29 cellular contexts compared by ENCODE assay signal in genomic region chr16:25097304-25097988, GRCh38. TPM values are rescaled to one million over a fixed set of nuclear protein-coding genes. Genes with fewer than 3 reads are reported as not detected.
A peak's percentile ranks its signal among the peaks of the same experiment; 100 is the strongest.
DNase-seq lines count a peak whose midpoint lies in the region; TF ChIP-seq lines count a peak whose summit lies in the region.
"Had no signal": no experiment of that assay in that cellular context is flagged by ENCODE, and none has a peak within 500 bp of the region (broad histone marks: within the 10 kb centered on the region; RNA-seq: fewer than 3 reads in every experiment).

No MANE protein-coding gene starts in this region.

- H3K4me3 Mint-ChIP-seq in activated CD4-positive, alpha-beta memory T cell treated with anti-CD3 and anti-CD28 coated beads for 36 hours = no peak overlapping the region
- H3K4me3 Mint-ChIP-seq: activated naive CD4-positive, alpha-beta T cell treated with anti-CD3 and anti-CD28 coated beads for 36 hours; activated T-cell treated with anti-CD3 and anti-CD28 coated beads, Interleukin-2, amount 50 U/mL, for 24 hours; H9; naive thymus-derived CD8-positive, alpha-beta T cell; type B pancreatic cell had no signal

- H3K9me3 ChIP-seq in skeletal muscle satellite cell (replicated peaks; ENCODE audit: low read length) = no peaks in the 10 kb centered on the region
- H3K9me3 ChIP-seq: left ventricle myocardium inferior, MG63, SJCRH30 had no signal

- peaks cover 19% of the 10 kb centered on the region for H3K4me1 ChIP-seq in skeletal muscle satellite cell (ENCODE audit: control insufficient read depth, insufficient read depth, low read length)
- H3K4me1 ChIP-seq: left ventricle myocardium inferior, SJCRH30 had no signal

- H3K27me3 Mint-ChIP-seq in activated CD4-positive, alpha-beta memory T cell treated with anti-CD3 and anti-CD28 coated beads for 36 hours = no peaks in the 10 kb centered on the region
- H3K27me3 Mint-ChIP-seq: activated T-cell treated with anti-CD3 and anti-CD28 coated beads, Interleukin-2, amount 50 U/mL, for 24 hours; naive thymus-derived CD8-positive, alpha-beta T cell had no signal

- H3K27me3 ChIP-seq in skeletal muscle satellite cell (ENCODE audit: control insufficient read depth, insufficient read depth, low read length) = peaks cover 2% of the 10 kb centered on the region
- H3K27me3 ChIP-seq: SJCRH30 had no signal

- DNase-seq in ELR (ENCODE audit: low read depth) = peak; percentile 51
- peak; percentile 50 for DNase-seq in MV-4-11 (lab: John Stamatoyannopoulos, UW)
- DNase-seq in choroid plexus epithelial cell (ENCODE audit: low read depth) = peak; percentile 73
- no peak for DNase-seq in activated CD4-positive, alpha-beta memory T cell treated with anti-CD3 and anti-CD28 coated beads for 36 hours
- no peak for DNase-seq in LoVo (ENCODE audit: low spot score)
- no peak for DNase-seq in NCI-H187 (lab: John Stamatoyannopoulos, UW)
- DNase-seq: activated CD8-positive, alpha-beta memory T cell treated with anti-CD3 and anti-CD28 coated beads for 24 hours; activated naive CD4-positive, alpha-beta T cell treated with anti-CD3 and anti-CD28 coated beads for 36 hours; activated T-cell treated with anti-CD3 and anti-CD28 coated beads, Interleukin-2, amount 50 U/mL, for 24 hours; aorta; cerebellar nuclear complex; COR-L47; DND-41; foreskin melanocyte; H9; left ventricle myocardium inferior; MG63; midbrain; naive thymus-derived CD8-positive, alpha-beta T cell; NCI-H1694; NCI-H2171; NCI-H524; occipital lobe; T-helper 1 cell had no signal

- peaks cover 16% of the 10 kb centered on the region for H3K4me1 Mint-ChIP-seq in activated CD4-positive, alpha-beta memory T cell treated with anti-CD3 and anti-CD28 coated beads for 36 hours (ENCODE audit: low read depth)
- H3K4me1 Mint-ChIP-seq: H9 had no signal

- H3K4me2 ChIP-seq in skeletal muscle satellite cell (ENCODE audit: low read length) = peak overlapping the region; percentile 65
- H3K4me2 ChIP-seq: hepatocyte, smooth muscle cell had no signal

- H3K4me3 ChIP-seq in choroid plexus epithelial cell (ENCODE audit: low read depth, low read length) (no peak overlapping the region), skeletal muscle satellite cell (ENCODE audit: low read length) (no peak overlapping the region)
- H3K4me3 ChIP-seq: hepatocyte, left ventricle myocardium inferior, MG63, SJCRH30, smooth muscle cell had no signal

- no peak overlapping the region for H3K9ac ChIP-seq in skeletal muscle satellite cell (ENCODE audit: low read depth, low read length)

- H3K27ac Mint-ChIP-seq in activated CD4-positive, alpha-beta memory T cell treated with anti-CD3 and anti-CD28 coated beads for 36 hours = no peak overlapping the region
- H3K27ac Mint-ChIP-seq: activated naive CD4-positive, alpha-beta T cell treated with anti-CD3 and anti-CD28 coated beads for 36 hours; activated T-cell treated with anti-CD3 and anti-CD28 coated beads, Interleukin-2, amount 50 U/mL, for 24 hours; H9; naive thymus-derived CD8-positive, alpha-beta T cell; type B pancreatic cell had no signal

- CTCF ChIA-PET in activated CD4-positive, alpha-beta memory T cell treated with anti-CD3 and anti-CD28 coated beads for 36 hours (lab: Charles Lee) = interaction anchor here (1.3 kb wide), 1 partner anchor 25 kb away, joined by 3 read pairs; no protein-coding TSS in a partner anchor

- no peaks in the 10 kb centered on the region for H3K36me3 Mint-ChIP-seq in activated CD4-positive, alpha-beta memory T cell treated with anti-CD3 and anti-CD28 coated beads for 36 hours
- H3K36me3 Mint-ChIP-seq: naive thymus-derived CD8-positive, alpha-beta T cell; type B pancreatic cell had no signal

- no peaks in the 10 kb centered on the region for H3K36me3 ChIP-seq in skeletal muscle satellite cell (ENCODE audit: insufficient read depth, low read length)
- H3K36me3 ChIP-seq: left ventricle myocardium inferior, MG63, SJCRH30 had no signal

- no peak for TF ChIP-seq CTCF in choroid plexus epithelial cell (conservative IDR thresholded peaks at IDR 0.05; ENCODE audit: low read depth, low read length)

- intact Hi-C loops in activated CD4-positive, alpha-beta memory T cell treated with anti-CD3 and anti-CD28 coated beads for 36 hours (cut with micrococcal nuclease) = no loop called here

- POLR2A ChIA-PET in activated CD4-positive, alpha-beta memory T cell treated with anti-CD3 and anti-CD28 coated beads for 36 hours (lab: Charles Lee) = interaction anchor here (0.6 kb wide), 1 partner anchor 15 kb away, joined by 3 read pairs; no protein-coding TSS in a partner anchor

- no peaks in the 10 kb centered on the region for H3K9me3 Mint-ChIP-seq in activated CD4-positive, alpha-beta memory T cell treated with anti-CD3 and anti-CD28 coated beads for 36 hours
- H3K9me3 Mint-ChIP-seq: activated naive CD4-positive, alpha-beta T cell treated with anti-CD3 and anti-CD28 coated beads for 36 hours; activated T-cell treated with anti-CD3 and anti-CD28 coated beads, Interleukin-2, amount 50 U/mL, for 24 hours; H9; naive thymus-derived CD8-positive, alpha-beta T cell; type B pancreatic cell had no signal

RNA-seq across cellular contexts. Expression of gene LCMT1, which starts 14.1 kb away (rescaled TPM):
- total RNA-seq in skeletal muscle satellite cell (2012; rRNA removed) = 21.2 and 22.8 TPM in 2 replicates
- total RNA-seq in activated CD4-positive, alpha-beta memory T cell treated with anti-CD3 and anti-CD28 coated beads for 36 hours = 10 to 100 TPM; 47.2 to 50.1 TPM

Comparison
In these comparisons a context has a peak if more than half of its experiments do, and no peak if none do; other contexts are left out.
1. DNase-seq: peak in ELR (single experiment), MV-4-11 (single experiment) and choroid plexus epithelial cell (single experiment); none in activated CD4-positive, alpha-beta memory T cell treated with anti-CD3 and anti-CD28 coated beads for 36 hours (single experiment), LoVo (single experiment) and NCI-H187 (0 of 2).